ENCODE assay signal across 18 cellular contexts in genomic region chr15:89809787-89810148, GRCh38. TPM values are rescaled to one million over a fixed set of nuclear protein-coding genes. Genes with fewer than 3 reads are reported as not detected.
"Had no signal": no experiment of that assay in that cellular context is flagged by ENCODE, and none has a peak within 500 bp of the region (broad histone marks: within the 10 kb centered on the region; RNA-seq: fewer than 3 reads in every experiment).

No MANE protein-coding gene starts in this region.

- H3K4me1 ChIP-seq: parathyroid adenoma had no signal

- H3K27ac ChIP-seq: parathyroid adenoma, skin epidermis, WERI-Rb-1 had no signal

- H3K36me3 Mint-ChIP-seq: activated naive CD4-positive, alpha-beta T cell treated with anti-CD3 and anti-CD28 coated beads, Interleukin-2, amount 10 ng/mL, durations not matched to agents 7 days and 5 days; brain; naive thymus-derived CD8-positive, alpha-beta T cell had no signal

- H3K9me3 ChIP-seq: adrenal gland, mucosa of descending colon, tibial nerve had no signal

- H3K4me3 ChIP-seq: adrenal gland, mucosa of descending colon, skin epidermis, tibial nerve had no signal

- H3K27ac Mint-ChIP-seq: activated naive CD4-positive, alpha-beta T cell treated with anti-CD3 and anti-CD28 coated beads, Interleukin-2, amount 10 ng/mL, durations not matched to agents 7 days and 5 days; endodermal cell; naive thymus-derived CD8-positive, alpha-beta T cell had no signal

- H3K36me3 ChIP-seq: adrenal gland, WERI-Rb-1 had no signal

- DNase-seq: activated CD4-positive, alpha-beta T cell treated with anti-CD3 and anti-CD28 coated beads for 4 hours; activated naive CD4-positive, alpha-beta T cell treated with anti-CD3 and anti-CD28 coated beads, Interleukin-2, amount 10 ng/mL, durations not matched to agents 7 days and 5 days; adrenal gland; left colon; retina; stimulated activated CD4-positive, alpha-beta T cell treated with anti-CD3 and anti-CD28 coated beads, Interleukin-4, amount 100 ng/mL, for 4 hours; T-helper 1 cell; WERI-Rb-1 had no signal

- H3K4me3 Mint-ChIP-seq: activated naive CD4-positive, alpha-beta T cell treated with anti-CD3 and anti-CD28 coated beads, Interleukin-2, amount 10 ng/mL, durations not matched to agents 7 days and 5 days; brain; endodermal cell; naive thymus-derived CD8-positive, alpha-beta T cell had no signal

- H3K9ac ChIP-seq: parathyroid adenoma had no signal

- H3K4me1 Mint-ChIP-seq: brain had no signal

- H3K9me3 Mint-ChIP-seq: activated naive CD4-positive, alpha-beta T cell treated with anti-CD3 and anti-CD28 coated beads, Interleukin-2, amount 10 ng/mL, durations not matched to agents 7 days and 5 days; endodermal cell; naive thymus-derived CD8-positive, alpha-beta T cell had no signal

RNA-seq across cellular contexts. Expression of gene ANPEP, which starts 4.9 kb away (rescaled TPM):
- total RNA-seq: SK-MEL-5 had no signal

RNA-seq across cellular contexts. Expression of gene MESP2, which starts 33.6 kb away (rescaled TPM):
- total RNA-seq: dermis blood vessel endothelial cell; lung microvascular endothelial cell; naive thymus-derived CD8-positive, alpha-beta T cell had no signal
- polyA plus RNA-seq: naive thymus-derived CD8-positive, alpha-beta T cell had no signal
